11 cellular contexts compared by ENCODE assay signal in the genomic region with DNA sequence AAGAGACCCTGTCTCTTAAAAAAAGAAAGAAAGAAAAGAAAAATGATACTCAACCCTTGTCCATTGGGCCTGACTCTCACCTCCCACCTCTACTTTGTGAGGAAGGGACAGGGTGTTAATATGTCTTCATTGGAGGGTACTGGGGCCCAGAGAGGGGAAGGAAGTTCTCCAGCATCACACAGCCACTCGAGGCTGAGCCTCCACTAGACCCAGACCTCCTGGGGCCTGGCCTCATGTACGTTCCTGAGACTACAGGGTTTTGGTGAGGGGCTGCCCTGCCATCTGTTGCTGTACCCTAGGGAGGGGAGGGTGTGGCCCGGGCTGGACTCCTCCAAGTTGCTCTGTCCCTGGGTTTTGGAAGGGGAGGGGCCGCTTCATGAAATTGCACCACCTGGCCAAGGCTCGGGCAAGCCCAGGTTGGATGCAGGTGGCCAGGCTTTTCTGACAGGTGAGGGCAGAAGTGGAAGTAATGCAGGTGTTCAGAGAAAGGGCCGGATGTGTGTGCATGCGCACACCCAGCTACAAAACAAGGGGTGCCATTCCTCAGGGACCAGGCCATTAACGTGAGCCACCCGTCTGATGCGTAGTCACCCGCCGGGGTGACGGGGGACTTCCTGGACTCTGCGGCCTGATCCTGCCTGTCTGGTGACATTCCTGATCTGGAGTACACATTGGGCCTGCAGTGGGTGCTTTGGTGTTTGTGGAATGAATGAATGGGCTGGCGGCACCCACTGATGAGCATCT. TPM values are rescaled to one million over a fixed set of nuclear protein-coding genes. Genes with fewer than 3 reads are reported as not detected.
DNase-seq lines count a peak whose midpoint lies in the region; ATAC-seq and TF ChIP-seq lines count a peak whose summit lies in the region.
"Had no signal": no experiment of that assay in that cellular context is flagged by ENCODE, and none has a peak within 500 bp of the region (broad histone marks: within the 10 kb centered on the region; RNA-seq: fewer than 3 reads in every experiment).

No MANE protein-coding gene starts in this region.

- 59 to 69% methylated on average over 4 to 15 of the region's 15 CpGs for WGBS in body of pancreas, 2 donors
- no CpG with 5 or more reads among the region's 15 CpGs for WGBS in neuronal stem cell (ENCODE audit: extremely low coverage in 2 of 2, insufficient read length in 2 of 2, insufficient replicate concordance in 1 of 2), 2 donors

- intact Hi-C loops in body of pancreas (cut with DNase I), result no loop called here
- intact Hi-C loops in CD4-positive, alpha-beta T cell (cut with DNase I, micrococcal nuclease), result no loop called here

- CTCF ChIA-PET in CD4-positive, alpha-beta T cell (lab: Charles Lee), result no interaction called here

- H3K27me3 Mint-ChIP-seq in CD4-positive, alpha-beta T cell, result no peaks in the 10 kb centered on the region

- no peak for TF ChIP-seq POLR2A in body of pancreas (IDR thresholded peaks at IDR 0.05)

- H3K9me3 ChIP-seq in body of pancreas (no peaks in the 10 kb centered on the region), neuronal stem cell (replicated peaks in 1 of 2; ENCODE audit: control insufficient read depth in 2 of 2, insufficient read depth in 1 of 2, low read depth in 1 of 2, low read length in 2 of 2) (no peaks in the 10 kb centered on the region)
- no peaks in the 10 kb centered on the region for H3K9me3 ChIP-seq in CD4-positive, alpha-beta T cell (ENCODE audit: control insufficient read depth, low read length)

- peaks cover 48% of the 10 kb centered on the region for H3K4me1 ChIP-seq in body of pancreas
- peaks cover 10 to 16% of the 10 kb centered on the region in 2 donors for H3K4me1 ChIP-seq in neuronal stem cell (ENCODE audit: control insufficient read depth in 2 of 2, insufficient read depth in 1 of 2, low read depth in 1 of 2, low read length in 2 of 2)

- H3K9ac ChIP-seq in neuronal stem cell (ENCODE audit: low read depth, low read length, poor library complexity), result no peak overlapping the region

- no peak for ATAC-seq in body of pancreas
- no peak for ATAC-seq in GM19395 (IDR thresholded peaks at IDR 0.05; ENCODE audit: unreplicated experiment)
- ATAC-seq in CD4-positive, alpha-beta T cell (ENCODE audit: poor library complexity), result no peak
- ATAC-seq in HG03442 (IDR thresholded peaks at IDR 0.05; ENCODE audit: unreplicated experiment), result no peak

- H3K18ac ChIP-seq in neuronal stem cell (ENCODE audit: low read length), result peak overlapping the region; percentile 17

- no peak overlapping the region for H2AK5ac ChIP-seq in neuronal stem cell (ENCODE audit: low read depth, low read length)

- H3K27me3 ChIP-seq in body of pancreas (no peaks in the 10 kb centered on the region), neuronal stem cell (ENCODE audit: control insufficient read depth in 3 of 3, insufficient read depth in 3 of 3, low read depth in 1 of 3, low read length in 3 of 3) (no peaks in the 10 kb centered on the region)
- peaks cover 3% of the 10 kb centered on the region for H3K27me3 ChIP-seq in CD4-positive, alpha-beta T cell (ENCODE audit: control insufficient read depth, insufficient read depth, low read length)

- peak overlapping the region in 3 of 4 donors; percentile 0 to 59 (median 51) for H3K27ac ChIP-seq in body of pancreas
- no peak overlapping the region for H3K27ac ChIP-seq in neuronal stem cell (replicated peaks; ENCODE audit: low read length)
- H3K27ac ChIP-seq in CD4-positive, alpha-beta T cell (ENCODE audit: low read depth, low read length), result no peak overlapping the region

- H3K36me3 Mint-ChIP-seq in CD4-positive, alpha-beta T cell (ENCODE audit: low read depth), result no peaks in the 10 kb centered on the region
- H3K36me3 Mint-ChIP-seq: CD4-positive, alpha-beta memory T cell had no signal

- no peak overlapping the region for H2BK5ac ChIP-seq in neuronal stem cell (ENCODE audit: low read length)

- no peak overlapping the region for H3K4me2 ChIP-seq in neuronal stem cell (ENCODE audit: insufficient read depth, low read length, poor library complexity, severe bottlenecking)

- no peak overlapping the region for H3K27ac Mint-ChIP-seq in CD4-positive, alpha-beta T cell

- POLR2A ChIA-PET in CD4-positive, alpha-beta T cell (lab: Charles Lee), result no interaction called here

- H3K36me3 ChIP-seq in body of pancreas (replicated peaks in 1 of 2; ENCODE audit: insufficient read depth in 1 of 2, low read depth in 2 of 2) (no peaks in the 10 kb centered on the region), neuronal stem cell (replicated peaks in 1 of 2; ENCODE audit: control insufficient read depth in 2 of 2, insufficient read depth in 2 of 2, low read length in 2 of 2) (peaks cover 2 to 3% of the 10 kb centered on the region in 2 donors)

- no peak overlapping the region for H3K4ac ChIP-seq in neuronal stem cell (ENCODE audit: low read length)

- peak; percentile 52 for DNase-seq in COR-L47 (lab: John Stamatoyannopoulos, UW)
- DNase-seq in NAMALWA (ENCODE audit: low spot score), result peak; percentile 33
- DNase-seq in body of pancreas, result peak; percentile 31 to 54 (median 46)
- DNase-seq in neuronal stem cell (ENCODE audit: low spot score), result no peak
- no peak for DNase-seq in activated T-cell treated with anti-CD3 and anti-CD28 coated beads for 4 hours
- no peak for DNase-seq in CD4-positive, alpha-beta T cell
- DNase-seq: CD4-positive, alpha-beta memory T cell; HCEC 1CT; head of caudate nucleus had no signal

- no peak overlapping the region for H3K14ac ChIP-seq in neuronal stem cell (ENCODE audit: low read length)

- H3K4me1 Mint-ChIP-seq in CD4-positive, alpha-beta T cell (ENCODE audit: low read depth), result no peaks in the 10 kb centered on the region

- no peak overlapping the region for H3K4me3 Mint-ChIP-seq in CD4-positive, alpha-beta T cell
- H3K4me3 Mint-ChIP-seq: CD4-positive, alpha-beta memory T cell had no signal

- no peak overlapping the region for H3K23ac ChIP-seq in neuronal stem cell (ENCODE audit: low read depth, low read length, poor library complexity)

- no peak overlapping the region for H3K4me3 ChIP-seq in body of pancreas
- peak overlapping the region in 1 of 2 donors; percentile 14 for H3K4me3 ChIP-seq in neuronal stem cell (ENCODE audit: low read length in 2 of 2)

- peaks cover 16% of the 10 kb centered on the region for H3K79me1 ChIP-seq in neuronal stem cell (ENCODE audit: low read depth, low read length)

- no peak overlapping the region for H4K8ac ChIP-seq in neuronal stem cell (ENCODE audit: low read depth, low read length)

- no peak for TF ChIP-seq CTCF in body of pancreas (IDR thresholded peaks at IDR 0.05)
- TF ChIP-seq CTCF in CD4-positive, alpha-beta T cell (IDR thresholded peaks at IDR 0.05), result no peak

- no peak overlapping the region for H2BK120ac ChIP-seq in neuronal stem cell (ENCODE audit: low read depth, low read length)

- H2AFZ ChIP-seq in neuronal stem cell (ENCODE audit: low read length), result no peak overlapping the region

- H3K9me3 Mint-ChIP-seq in CD4-positive, alpha-beta T cell, result no peaks in the 10 kb centered on the region

- no peak overlapping the region for H4K91ac ChIP-seq in neuronal stem cell (ENCODE audit: low read depth, low read length, poor library complexity)

- H2BK12ac ChIP-seq in neuronal stem cell (ENCODE audit: low read length), result no peak overlapping the region

- H2BK15ac ChIP-seq in neuronal stem cell (ENCODE audit: low read length), result no peak overlapping the region

RNA-seq across cellular contexts. Expression of a gene that starts 21.7 kb away (rescaled TPM):
- 10 to 100 TPM in 1 of 2 donors, 1 to 10 TPM in 1; 9.2 to 11.2 TPM for total RNA-seq in body of pancreas
- 87.8 TPM for polyA plus RNA-seq in neuronal stem cell (2013, experiment 1 of 2)
- 87.6 TPM for polyA plus RNA-seq in neuronal stem cell (2013, experiment 2 of 2)
- total RNA-seq in CD4-positive, alpha-beta T cell, result 1 to 10 TPM in 1 of 2 experiments, under 1 TPM in 1; 0.74 to 1.2 TPM

Comparison
In these comparisons a context has a peak if more than half of its experiments do, and no peak if none do; other contexts are left out.
1. DNase-seq: peak in COR-L47 (single experiment), NAMALWA (single experiment) and body of pancreas (4 of 4); none in neuronal stem cell (single experiment), activated T-cell treated with anti-CD3 and anti-CD28 coated beads for 4 hours (single experiment) and CD4-positive, alpha-beta T cell (0 of 10).
2. H3K27ac ChIP-seq: peak in body of pancreas (3 of 4); none in neuronal stem cell (single experiment) and CD4-positive, alpha-beta T cell (single experiment).
3. RNA of a gene that starts 21.7 kb away (total RNA-seq): 9.2 to 11.2 TPM in body of pancreas; 0.74 to 1.2 TPM in CD4-positive, alpha-beta T cell; every median in the first group is over 4 times any median in the second.